1 cellular context compared by ENCODE assay signal in the genomic region with DNA sequence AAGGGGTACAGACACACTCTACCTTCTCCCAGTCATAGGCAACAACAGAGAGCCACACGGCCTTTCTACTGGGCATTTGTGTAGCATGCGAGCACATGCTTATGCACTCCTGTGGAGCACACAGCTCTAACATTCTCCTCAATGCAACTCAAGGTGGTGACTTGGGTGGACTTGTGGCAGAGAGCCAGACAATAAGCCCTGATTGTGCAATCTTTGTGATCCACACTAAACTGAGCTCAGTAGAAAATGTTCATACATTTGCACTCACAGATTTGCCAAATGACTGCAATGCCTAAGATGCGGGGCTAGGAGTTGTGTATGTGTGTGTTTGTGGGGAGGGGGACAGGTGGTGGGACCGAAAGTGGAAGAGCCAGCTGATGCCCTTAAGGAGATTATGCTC.
TF ChIP-seq lines count a peak whose summit lies in the region.

No MANE protein-coding gene starts in this region.

TF ChIP-seq in K562, 482 proteins besides CTCF, POLR2A, EP300 and RAD21 (continued from another document):
- TF ChIP-seq MNT (conservative IDR thresholded peaks at IDR 0.05) (no peak), ZNF444 (CRISPR knock-in tag; IDR thresholded peaks at IDR 0.05) (no peak), E2F1 (CRISPR knock-in tag; IDR thresholded peaks at IDR 0.05) (no peak)
TF ChIP-seq in K562: peak in this region for 2.
